8 cellular contexts compared by ENCODE assay signal in the genomic region with DNA sequence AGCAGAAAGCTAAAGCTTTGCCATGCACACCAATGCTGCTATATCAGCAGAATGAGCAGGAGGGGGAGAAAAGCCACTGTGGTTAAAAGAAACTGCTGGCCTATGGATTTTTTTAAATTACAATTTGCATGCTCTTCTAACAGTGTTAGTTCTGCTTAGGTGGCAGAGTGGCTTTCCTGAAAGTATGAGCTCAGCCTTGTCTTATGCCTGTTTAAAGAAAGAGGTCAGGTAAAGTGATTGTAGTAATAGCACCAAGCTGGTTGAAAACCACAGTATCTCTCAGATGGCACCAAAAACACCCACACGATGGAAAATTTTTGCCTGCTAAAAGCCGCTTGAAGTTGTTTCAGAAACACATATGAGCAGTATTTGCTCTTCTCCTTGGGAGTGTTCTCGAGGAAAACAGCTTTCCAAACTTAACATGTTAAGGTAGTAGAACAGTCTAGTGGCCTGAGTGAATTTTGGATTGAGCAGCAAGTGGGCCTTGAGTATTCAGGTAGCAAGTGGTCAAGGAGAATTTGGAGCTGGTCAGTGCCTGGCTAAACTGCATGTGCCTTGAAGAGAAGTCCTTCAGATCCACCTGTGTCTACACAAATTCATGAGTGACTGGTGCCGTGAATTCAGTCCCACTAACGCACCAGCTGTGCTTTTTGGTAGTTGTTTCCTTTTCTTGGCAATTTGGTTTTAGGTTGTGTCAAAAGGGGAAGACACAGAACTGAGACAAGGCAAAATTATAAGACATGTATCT. TPM values are rescaled to one million over a fixed set of nuclear protein-coding genes. Genes with fewer than 3 reads are reported as not detected.
DNase-seq lines count a peak whose midpoint lies in the region; ATAC-seq and TF ChIP-seq lines count a peak whose summit lies in the region.

No MANE protein-coding gene starts in this region.

- H3K27ac Mint-ChIP-seq in CD8-positive, alpha-beta T cell = peak overlapping the region; percentile 87
- peak overlapping the region; percentile 93 for H3K27ac Mint-ChIP-seq in stimulated activated naive CD8-positive, alpha-beta T cell treated with anti-CD3 and anti-CD28 coated beads, Interleukin-15, Interleukin-2, amounts not matched to agents 100 ng/mL and 50 ng/mL, for 24 hours

- H3K36me3 ChIP-seq in CD8-positive, alpha-beta T cell (ENCODE audit: insufficient read depth, low read length) = no peaks in the 10 kb centered on the region

- ATAC-seq in CD8-positive, alpha-beta T cell = peak; percentile 90
- ATAC-seq in HG03565 (IDR thresholded peaks at IDR 0.05; ENCODE audit: unreplicated experiment) = peak; percentile 79

- peak overlapping the region; percentile 36 for H3K4me3 Mint-ChIP-seq in CD8-positive, alpha-beta T cell
- peak overlapping the region; percentile 67 for H3K4me3 Mint-ChIP-seq in stimulated activated naive CD8-positive, alpha-beta T cell treated with anti-CD3 and anti-CD28 coated beads, Interleukin-15, Interleukin-2, amounts not matched to agents 100 ng/mL and 50 ng/mL, for 24 hours

- intact Hi-C loops in CD8-positive, alpha-beta T cell (cut with DNase I, micrococcal nuclease) = no loop called here

- peaks cover 15% of the 10 kb centered on the region for H3K4me1 ChIP-seq in CD8-positive, alpha-beta T cell (ENCODE audit: insufficient read depth, low read length)

- no peaks in the 10 kb centered on the region for H3K27me3 ChIP-seq in CD8-positive, alpha-beta T cell (ENCODE audit: insufficient read depth, low read length)

- no peak overlapping the region for H3K4me3 ChIP-seq in CD8-positive, alpha-beta T cell (ENCODE audit: low read depth, low read length)

- CTCF ChIA-PET in CD8-positive, alpha-beta T cell (lab: Charles Lee) = interaction anchor here (0.6 to 2.7 kb wide), 10 partner anchors 9 to 357 kb away, joined by 3 to 19 read pairs (median 4); no protein-coding TSS in a partner anchor

- no peaks in the 10 kb centered on the region for H3K9me3 Mint-ChIP-seq in CD8-positive, alpha-beta T cell
- peaks cover 3% of the 10 kb centered on the region for H3K9me3 Mint-ChIP-seq in stimulated activated naive CD8-positive, alpha-beta T cell treated with anti-CD3 and anti-CD28 coated beads, Interleukin-15, Interleukin-2, amounts not matched to agents 100 ng/mL and 50 ng/mL, for 24 hours

- peak in 3 of 7 experiments; percentile 16 to 46 (median 37) for DNase-seq in CD8-positive, alpha-beta T cell
- DNase-seq in GM20000 (ENCODE audit: low spot score) (peak; percentile 26), SIG-M5 treated with dmso at 0.1 percent for 504 hours (lab: John Stamatoyannopoulos, UW; ENCODE audit: unreplicated experiment) (no peak), HCEC 1CT (no peak), NCI-H1417 treated with DMSO at 0.1 percent for 48 hours (lab: John Stamatoyannopoulos, UW) (no peak)
- peak; percentile 33 for DNase-seq in activated naive CD4-positive, alpha-beta T cell treated with anti-CD3 and anti-CD28 coated beads, Interleukin-2, amount 50 U/mL, for 16 hours

- no peaks in the 10 kb centered on the region for H3K9me3 ChIP-seq in CD8-positive, alpha-beta T cell (ENCODE audit: low read length)

- H3K4me1 Mint-ChIP-seq in CD8-positive, alpha-beta T cell (ENCODE audit: low read depth) = peaks cover 23% of the 10 kb centered on the region
- H3K4me1 Mint-ChIP-seq in stimulated activated naive CD8-positive, alpha-beta T cell treated with anti-CD3 and anti-CD28 coated beads, Interleukin-15, Interleukin-2, amounts not matched to agents 100 ng/mL and 50 ng/mL, for 24 hours (ENCODE audit: low read depth) = peaks cover 44% of the 10 kb centered on the region

- POLR2A ChIA-PET in CD8-positive, alpha-beta T cell (lab: Charles Lee) = interaction anchor here (0.7 to 2.2 kb wide), 8 partner anchors 14 to 56 kb away, joined by 3 to 11 read pairs (median 4); a partner anchor contains a TSS

- peak overlapping the region; percentile 28 for H3K27ac ChIP-seq in CD8-positive, alpha-beta T cell (ENCODE audit: low read depth, low read length)

- no peaks in the 10 kb centered on the region for H3K36me3 Mint-ChIP-seq in CD8-positive, alpha-beta T cell
- H3K36me3 Mint-ChIP-seq in stimulated activated naive CD8-positive, alpha-beta T cell treated with anti-CD3 and anti-CD28 coated beads, Interleukin-15, Interleukin-2, amounts not matched to agents 100 ng/mL and 50 ng/mL, for 24 hours (ENCODE audit: low read depth) = no peaks in the 10 kb centered on the region

- no peaks in the 10 kb centered on the region for H3K27me3 Mint-ChIP-seq in CD8-positive, alpha-beta T cell (ENCODE audit: low read depth)
- H3K27me3 Mint-ChIP-seq in stimulated activated naive CD8-positive, alpha-beta T cell treated with anti-CD3 and anti-CD28 coated beads, Interleukin-15, Interleukin-2, amounts not matched to agents 100 ng/mL and 50 ng/mL, for 24 hours = no peaks in the 10 kb centered on the region

- no peak for TF ChIP-seq CTCF in CD8-positive, alpha-beta T cell (IDR thresholded peaks at IDR 0.05)
- no peak for TF ChIP-seq CTCF in GM20000 (IDR thresholded peaks at IDR 0.05; ENCODE audit: extremely low read depth, missing control alignments)

RNA-seq across cellular contexts. Expression of a gene that starts 19.6 kb away (rescaled TPM):
- 100 to 1,000 TPM; 229 to 249 TPM for total RNA-seq in CD8-positive, alpha-beta T cell

RNA-seq across cellular contexts. Expression of a gene that starts 53.6 kb away (rescaled TPM):
- total RNA-seq in CD8-positive, alpha-beta T cell = 100 to 1,000 TPM; 167 to 177 TPM

Comparison
In these comparisons a context has a peak if more than half of its experiments do, and no peak if none do; other contexts are left out.
1. DNase-seq: peak in GM20000 (single experiment) and activated naive CD4-positive, alpha-beta T cell treated with anti-CD3 and anti-CD28 coated beads, Interleukin-2, amount 50 U/mL, for 16 hours (single experiment); none in SIG-M5 treated with dmso at 0.1 percent for 504 hours (single experiment), HCEC 1CT (single experiment) and NCI-H1417 treated with DMSO at 0.1 percent for 48 hours (single experiment).